In the genomic region with DNA sequence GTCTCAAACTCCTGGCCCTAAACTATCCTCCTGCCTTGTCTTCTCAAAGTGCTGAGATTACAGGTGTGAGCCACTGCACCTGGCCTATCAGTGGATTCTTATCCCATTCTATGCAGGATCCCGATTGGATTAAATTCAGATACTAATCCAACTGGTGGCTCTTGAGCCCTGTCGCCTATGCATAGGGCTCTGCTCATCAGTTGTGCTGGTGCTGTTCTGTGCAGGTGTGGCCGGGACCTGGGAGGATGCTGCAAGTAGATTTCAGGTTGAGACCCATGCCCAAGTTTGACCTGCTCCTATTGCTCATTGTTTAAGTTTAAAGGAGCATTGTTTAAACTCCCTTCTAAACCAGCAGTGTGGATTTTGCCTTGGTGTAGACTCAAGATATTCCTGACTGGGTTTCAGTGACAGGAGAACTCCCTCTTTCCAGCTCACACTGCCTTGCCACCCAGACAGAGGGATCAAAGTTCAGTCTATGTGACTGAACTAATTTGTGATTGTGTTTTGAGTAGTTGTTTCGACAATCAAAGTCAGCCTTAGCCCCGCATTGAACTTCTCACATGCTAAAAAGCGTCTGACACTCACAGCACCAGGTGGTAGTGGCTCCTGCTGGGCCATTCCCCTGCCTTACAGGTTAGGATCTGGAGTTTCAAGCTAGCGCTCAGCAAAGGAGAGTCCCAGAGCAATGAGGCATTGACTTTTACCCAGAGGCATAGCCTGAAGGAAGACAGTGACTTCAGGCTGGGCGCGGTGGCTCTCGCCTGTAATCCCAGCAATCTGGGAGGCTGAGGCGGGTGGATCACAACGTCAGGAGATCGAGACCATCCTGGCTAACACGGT, we compare ENCODE assay signal across 17 cellular contexts.
"Had no signal": no experiment of that assay in that cellular context is flagged by ENCODE, and none has a peak within 500 bp of the region (broad histone marks: within the 10 kb centered on the region; RNA-seq: fewer than 3 reads in every experiment).

No MANE protein-coding gene starts in this region.

- H3K4me1 ChIP-seq: gastrocnemius medialis, prostate gland, testis had no signal

- H3K9me3 ChIP-seq: gastrocnemius medialis, prostate gland, testis had no signal

- H3K27me3 ChIP-seq: gastrocnemius medialis, heart right ventricle, stomach, testis had no signal

- H3K27me3 Mint-ChIP-seq: activated CD4-positive, alpha-beta T cell treated with anti-CD3 and anti-CD28 coated beads for 36 hours; activated CD8-positive, alpha-beta T cell treated with anti-CD3 and anti-CD28 coated beads for 36 hours had no signal

- H3K4me3 Mint-ChIP-seq: activated CD4-positive, alpha-beta T cell treated with anti-CD3 and anti-CD28 coated beads for 36 hours; activated CD8-positive, alpha-beta T cell treated with anti-CD3 and anti-CD28 coated beads for 36 hours; activated T-cell treated with anti-CD3 and anti-CD28 coated beads, Interleukin-2, amount 50 U/mL, for 4 hours had no signal

- H3K4me3 ChIP-seq: gastrocnemius medialis, heart right ventricle, prostate gland, smooth muscle cell, stomach, testis had no signal

- H3K27ac ChIP-seq: gastrocnemius medialis, heart right ventricle, prostate gland, testis, VCaP had no signal

- H3K36me3 ChIP-seq: gastrocnemius medialis, heart right ventricle, prostate gland, stomach had no signal

- H3K4me2 ChIP-seq: smooth muscle cell had no signal

- H3K27ac Mint-ChIP-seq: activated CD4-positive, alpha-beta T cell treated with anti-CD3 and anti-CD28 coated beads for 36 hours; activated CD8-positive, alpha-beta T cell treated with anti-CD3 and anti-CD28 coated beads for 36 hours had no signal

- DNase-seq: activated CD4-positive, alpha-beta T cell treated with anti-CD3 and anti-CD28 coated beads for 36 hours; activated CD8-positive, alpha-beta T cell treated with anti-CD3 and anti-CD28 coated beads for 36 hours; activated effector memory CD4-positive, alpha-beta T cell treated with Interleukin-2 at 50 U/mL for 16 hours; activated naive CD4-positive, alpha-beta T cell treated with anti-CD3 and anti-CD28 coated beads, Interleukin-2, amount 50 U/mL, for 16 hours; activated T-cell treated with anti-CD3 and anti-CD28 coated beads, Interleukin-2, amount 50 U/mL, for 4 hours; erythroblast; gastrocnemius medialis; heart right ventricle; left ventricle myocardium superior; right cardiac atrium; stomach; T-helper 1 cell; T1000; testis had no signal

- ATAC-seq: activated CD4-positive, alpha-beta T cell treated with anti-CD3 and anti-CD28 coated beads for 36 hours; activated CD8-positive, alpha-beta T cell treated with anti-CD3 and anti-CD28 coated beads for 36 hours; activated T-cell treated with anti-CD3 and anti-CD28 coated beads, Interleukin-2, amount 50 U/mL, for 4 hours; gastrocnemius medialis; heart right ventricle; left ventricle myocardium superior; right cardiac atrium had no signal
